21 cellular contexts compared by ENCODE assay signal in the genomic region with DNA sequence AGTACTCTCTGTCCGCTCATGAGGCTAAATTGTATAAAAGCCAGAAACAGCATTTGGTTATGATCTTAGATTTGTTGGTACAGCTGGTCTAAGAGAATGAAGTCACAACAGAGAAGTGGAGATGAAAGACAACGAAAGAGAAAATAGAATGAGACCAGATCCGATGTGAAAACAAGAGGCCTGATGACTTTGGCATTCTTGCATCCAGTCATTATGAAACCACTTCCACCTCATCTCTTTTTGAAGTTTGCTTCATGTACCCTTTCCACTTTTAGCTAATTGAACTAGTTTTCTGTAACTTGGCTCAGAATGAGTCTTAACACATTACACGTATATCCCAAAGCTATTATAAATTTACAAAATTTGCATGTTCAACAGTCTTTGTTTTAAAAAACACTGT.
"Had no signal": no experiment of that assay in that cellular context is flagged by ENCODE, and none has a peak within 500 bp of the region (broad histone marks: within the 10 kb centered on the region; RNA-seq: fewer than 3 reads in every experiment).

No MANE protein-coding gene starts in this region.

- H2AFZ ChIP-seq: hepatocyte had no signal

- H3K4me1 ChIP-seq: foreskin keratinocyte, spleen, transverse colon had no signal

- H3K27ac ChIP-seq: coronary artery, foreskin keratinocyte, spleen, thoracic aorta, transverse colon had no signal

- H3K36me3 ChIP-seq: spleen, thoracic aorta, transverse colon had no signal

- FAIRE-seq: endothelial cell of umbilical vein had no signal

- H3K4me3 ChIP-seq: coronary artery, hepatocyte, lung, spleen, thoracic aorta, transverse colon had no signal

- H3K27me3 ChIP-seq: foreskin keratinocyte, hepatocyte, spleen, transverse colon had no signal

- H3K4me2 ChIP-seq: hepatocyte had no signal

- ATAC-seq: foreskin keratinocyte; left colon; left ventricle myocardium superior; sciatic nerve; stimulated activated memory B cell treated with anti-CD40 and anti-IgM and Interleukin-4, amounts not matched to agents 10 μg/mL and 1 μg/mL and 100 μg/mL, for 72 hours had no signal

- DNase-seq: effector CD4-positive, alpha-beta T cell; endodermal cell; erythroblast; foreskin keratinocyte; left colon; left ventricle myocardium superior; mesenchymal stem cell; naive B cell; posterior cingulate gyrus; spleen; stimulated activated CD4-positive, alpha-beta T cell treated with anti-CD3 and anti-CD28 coated beads, Interleukin-15, amount 100 ng/mL, for 24 hours; stimulated activated CD4-positive, alpha-beta T cell treated with anti-CD3 and anti-CD28 coated beads, Interleukin-1b, Interleukin-23, amount 100 ng/mL, for 48 hours; stimulated activated CD4-positive, alpha-beta T cell treated with anti-CD3 and anti-CD28 coated beads, Interleukin-4, amount 100 ng/mL, for 24 hours; transverse colon had no signal

- H3K79me2 ChIP-seq: hepatocyte had no signal

- H3K9me3 ChIP-seq: thoracic aorta, transverse colon had no signal
